ENCODE assay signal across 1 cellular context in the genomic region with DNA sequence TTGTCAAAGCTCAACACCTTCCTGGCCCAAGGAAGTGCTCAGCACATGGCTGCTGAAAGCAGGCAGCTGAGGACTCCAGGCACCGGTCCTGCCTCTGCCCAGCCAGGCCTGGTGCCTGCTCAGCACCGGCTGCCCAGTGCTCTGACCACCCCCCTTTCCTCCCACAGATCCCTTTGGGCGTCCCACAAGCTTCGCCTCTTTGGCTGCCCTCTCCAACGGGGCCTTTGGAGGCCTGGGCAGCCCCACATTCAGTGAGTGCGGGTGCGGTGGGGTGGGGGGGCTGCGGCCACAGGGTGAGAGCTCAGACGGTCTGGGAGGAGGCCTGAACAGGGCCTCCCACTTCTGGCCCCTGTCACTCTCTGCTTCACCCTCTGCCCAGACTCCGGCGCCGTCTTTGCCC.
TF ChIP-seq lines count a peak whose summit lies in the region.

No MANE protein-coding gene starts in this region.

TF ChIP-seq in K562, 482 proteins besides CTCF, POLR2A, EP300 and RAD21:
- no peak for TF ChIP-seq KAT8 (IDR thresholded peaks at IDR 0.05; ENCODE audit: low read depth)
- TF ChIP-seq POLR2G (IDR thresholded peaks at IDR 0.05; ENCODE audit: low read depth, low read length): peak; percentile 60
- TF ChIP-seq, protein P1, sequence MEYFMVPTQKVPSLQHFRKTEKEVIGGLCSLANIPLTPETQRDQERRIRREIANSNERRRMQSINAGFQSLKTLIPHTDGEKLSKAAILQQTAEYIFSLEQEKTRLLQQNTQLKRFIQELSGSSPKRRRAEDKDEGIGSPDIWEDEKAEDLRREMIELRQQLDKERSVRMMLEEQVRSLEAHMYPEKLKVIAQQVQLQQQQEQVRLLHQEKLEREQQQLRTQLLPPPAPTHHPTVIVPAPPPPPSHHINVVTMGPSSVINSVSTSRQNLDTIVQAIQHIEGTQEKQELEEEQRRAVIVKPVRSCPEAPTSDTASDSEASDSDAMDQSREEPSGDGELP (CRISPR knock-in tag; IDR thresholded peaks at IDR 0.05; ENCODE audit: borderline replicate concordance): no peak
- no peak for TF ChIP-seq ZNF589 (CRISPR knock-in tag; IDR thresholded peaks at IDR 0.05; ENCODE audit: low read depth)
